1 cellular context compared by ENCODE assay signal in genomic region chr2:191500566-191501389, GRCh38.
TF ChIP-seq lines count a peak whose summit lies in the region.

No MANE protein-coding gene starts in this region.

TF ChIP-seq in H1, 55 proteins besides CTCF, POLR2A, EP300 and RAD21:
- TF ChIP-seq SUZ12 (IDR thresholded peaks at IDR 0.05; ENCODE audit: low read length) = no peak
